ENCODE assay signal across 8 cellular contexts in genomic region chr7:55964802-55965470, GRCh38. TPM values are rescaled to one million over a fixed set of nuclear protein-coding genes. Genes with fewer than 3 reads are reported as not detected.
DNase-seq lines count a peak whose midpoint lies in the region; ATAC-seq and TF ChIP-seq lines count a peak whose summit lies in the region.

No MANE protein-coding gene starts in this region.

- in situ Hi-C loops in gastrocnemius medialis (cut with MboI; ENCODE audit: low sequenced_read_pairs in 4 of 4) = loop anchor here in 2 of 4 donors (25.0 kb wide), 2 partner anchors 97 to 328 kb away; partner anchors contain the start of genes CCT6A (in 1 of the 2), PSPH (in 1 of the 2) and SUMF2 (in 1 of the 2)

- no peak for TF ChIP-seq CTCF in gastrocnemius medialis (IDR thresholded peaks at IDR 0.05 in 4 of 5, conservative IDR thresholded peaks at IDR 0.05 in 1 of 5)

- peak; percentile 56 to 91 for TF ChIP-seq POLR2A in gastrocnemius medialis (IDR thresholded peaks at IDR 0.05)

- H3K4me3 ChIP-seq in iPS-11a (ENCODE audit: low read depth, low read length) (peak overlapping the region; percentile 67), gastrocnemius medialis (peak overlapping the region; percentile 68 to 71 (median 70))

- intact Hi-C loops in gastrocnemius medialis (cut with DNase I; ENCODE audit: low total_unique reads) = loop anchor here (1.0 to 10.0 kb wide), 4 partner anchors 13 to 390 kb away; partner anchors contain the start of genes CCT6A, PSPH and VOPP1

- H3K9me3 ChIP-seq in gastrocnemius medialis = no peaks in the 10 kb centered on the region

- peaks cover 44 to 49% of the 10 kb centered on the region in 2 donors for H3K4me1 ChIP-seq in gastrocnemius medialis

- ATAC-seq in GM21390 (IDR thresholded peaks at IDR 0.05; ENCODE audit: unreplicated experiment) (peak; percentile 68), gastrocnemius medialis (peak; percentile 48 to 59)

- no peaks in the 10 kb centered on the region for H3K36me3 ChIP-seq in gastrocnemius medialis

- DNase-seq in EH (ENCODE audit: low read depth) (peak; percentile 72), HT1080 (ENCODE audit: low read depth) (peak; percentile 53), SKM-1 (lab: John Stamatoyannopoulos, UW; ENCODE audit: unreplicated experiment) (peak; percentile 16), astrocyte of the hippocampus (ENCODE audit: low read depth, low spot score) (peak; percentile 79), gastrocnemius medialis (peak; percentile 67 to 83), ecto neural progenitor cell (ENCODE audit: low spot score) (no peak)

- no peaks in the 10 kb centered on the region for H3K27me3 ChIP-seq in gastrocnemius medialis

- H3K27ac ChIP-seq in gastrocnemius medialis = peak overlapping the region; percentile 96 to 98 (median 97)

RNA-seq across cellular contexts. Expression of gene NIPSNAP2, which starts 0.6 kb away (rescaled TPM):
- 49.7 and 68.6 TPM in 2 replicates for total RNA-seq in HT1080 (2014; rRNA removed; shearing (Covaris generic))
- 76.2 and 81.4 TPM in 2 replicates for polyA plus RNA-seq in HT1080 (2015; cell fraction: cytosol; rRNA removed)
- 42.3 and 43.9 TPM in 2 replicates for polyA plus RNA-seq in HT1080 (2015; cell fraction: nucleus; rRNA removed)
- total RNA-seq in gastrocnemius medialis = 100 to 1,000 TPM; 234 to 382 (median 354) TPM

RNA-seq across cellular contexts. Expression of gene MRPS17, which starts 13.3 kb away (rescaled TPM):
- 23.8 and 24.9 TPM in 2 replicates for total RNA-seq in HT1080 (2014; rRNA removed; shearing (Covaris generic))
- polyA plus RNA-seq in HT1080 (2015; cell fraction: cytosol; rRNA removed) = 14.7 and 17.4 TPM in 2 replicates
- polyA plus RNA-seq in HT1080 (2015; cell fraction: nucleus; rRNA removed) = 4.3 and 4.7 TPM in 2 replicates
- total RNA-seq in gastrocnemius medialis = 10 to 100 TPM; 14.0 to 38.3 (median 22.0) TPM
